Comparison of ENCODE assay signal across 17 cellular contexts in genomic region chr1:106721779-106722178, GRCh38.
A peak's percentile ranks its signal among the peaks of the same experiment; 100 is the strongest.
DNase-seq lines count a peak whose midpoint lies in the region; ATAC-seq lines count a peak whose summit lies in the region.
"Had no signal": no experiment of that assay in that cellular context is flagged by ENCODE, and none has a peak within 500 bp of the region (broad histone marks: within the 10 kb centered on the region; RNA-seq: fewer than 3 reads in every experiment).

No MANE protein-coding gene starts in this region.

- no peak overlapping the region for H2BK12ac ChIP-seq in mesenchymal stem cell (ENCODE audit: low read length in 2 of 2)

- no peak overlapping the region for H3K4me2 ChIP-seq in mesenchymal stem cell (ENCODE audit: low read length, poor library complexity, severe bottlenecking)
- H3K4me2 ChIP-seq: PC-9 had no signal

- no peaks in the 10 kb centered on the region for H3K79me1 ChIP-seq in mesenchymal stem cell (replicated peaks; ENCODE audit: low read length, poor library complexity, severe bottlenecking)

- peaks cover 6% of the 10 kb centered on the region for H3K9me3 ChIP-seq in mesenchymal stem cell (ENCODE audit: control insufficient read depth, low read length)
- peaks cover 0 to 3% of the 10 kb centered on the region in 2 donors for H3K9me3 ChIP-seq in stomach smooth muscle (ENCODE audit: control insufficient read depth in 2 of 2, low read length in 2 of 2)
- H3K9me3 ChIP-seq: Caco-2, HAP-1 had no signal

- no peaks in the 10 kb centered on the region for H3K36me3 ChIP-seq in mesenchymal stem cell (ENCODE audit: control insufficient read depth in 1 of 2, insufficient read depth in 2 of 2, low read depth in 1 of 2, low read length in 2 of 2)
- H3K36me3 ChIP-seq in stomach smooth muscle (ENCODE audit: control insufficient read depth in 2 of 2, insufficient read depth in 2 of 2, low read length in 2 of 2) = no peaks in the 10 kb centered on the region
- H3K36me3 ChIP-seq: HAP-1, MG63 had no signal

- H3K27ac ChIP-seq in mesenchymal stem cell (ENCODE audit: low read length, poor library complexity, severe bottlenecking) (no peak overlapping the region), stomach smooth muscle (ENCODE audit: low read length) (no peak overlapping the region)
- H3K27ac ChIP-seq: PC-9, SK-N-MC had no signal

- H3K4me1 ChIP-seq in mesenchymal stem cell (ENCODE audit: control insufficient read depth, insufficient read depth, low read depth, low read length) = no peaks in the 10 kb centered on the region
- no peaks in the 10 kb centered on the region for H3K4me1 ChIP-seq in stomach smooth muscle (ENCODE audit: control insufficient read depth, insufficient read depth, low read length)
- H3K4me1 ChIP-seq: Caco-2, HAP-1 had no signal

- H3K14ac ChIP-seq in mesenchymal stem cell (ENCODE audit: low read length in 2 of 2) = no peak overlapping the region

- no peak overlapping the region for H2AFZ ChIP-seq in mesenchymal stem cell (ENCODE audit: low read depth, low read length)
- H2AFZ ChIP-seq: PC-9 had no signal

- H3K18ac ChIP-seq in mesenchymal stem cell (ENCODE audit: low read depth in 1 of 2, low read length in 2 of 2) = no peak overlapping the region

- no peak overlapping the region for H2AK5ac ChIP-seq in mesenchymal stem cell (ENCODE audit: low read length, severe bottlenecking)

- no peak overlapping the region for H2BK15ac ChIP-seq in mesenchymal stem cell (ENCODE audit: low read depth, poor library complexity, severe bottlenecking)

- H3K4me3 ChIP-seq in mesenchymal stem cell (ENCODE audit: insufficient read depth in 1 of 2, low read depth in 1 of 2, low read length in 2 of 2) (peak overlapping the region in 1 of 2 experiments; percentile 39), stomach smooth muscle (ENCODE audit: low read length in 2 of 2) (peak overlapping the region; percentile 3 to 54)
- H3K4me3 ChIP-seq: HAP-1, MG63, PC-9, SK-N-MC had no signal

- peak; percentile 68 for DNase-seq in NCI-H1092 treated with DMSO at 0.1 percent for 48 hours (lab: John Stamatoyannopoulos, UW)
- peak; percentile 3 for DNase-seq in SK-N-DZ (ENCODE audit: low spot score)
- DNase-seq in mesenchymal stem cell = no peak
- DNase-seq in RPMI8226 = no peak
- DNase-seq: ACHN, AML-193, Caco-2, EL, MG63, NCI-H1105, NCI-H187, PC-9 had no signal

- H2BK120ac ChIP-seq in mesenchymal stem cell (ENCODE audit: low read depth, low read length) = no peak overlapping the region

- ATAC-seq in GM19452 (IDR thresholded peaks at IDR 0.05; ENCODE audit: unreplicated experiment) = no peak
- ATAC-seq in GM19328 (IDR thresholded peaks at IDR 0.05; ENCODE audit: unreplicated experiment) = no peak

- no peak overlapping the region for H2BK5ac ChIP-seq in mesenchymal stem cell (ENCODE audit: low read depth, low read length, poor library complexity, severe bottlenecking)

- no peak overlapping the region for H4K91ac ChIP-seq in mesenchymal stem cell (ENCODE audit: low read length)

- no peak overlapping the region for H4K8ac ChIP-seq in mesenchymal stem cell (ENCODE audit: low read length)

- no peak overlapping the region for H3K4ac ChIP-seq in mesenchymal stem cell (ENCODE audit: low read depth in 1 of 2, low read length in 2 of 2)

- H3K27me3 ChIP-seq in mesenchymal stem cell (ENCODE audit: control insufficient read depth in 1 of 2, insufficient read depth in 1 of 2, low read length in 2 of 2) (no peaks in the 10 kb centered on the region), stomach smooth muscle (ENCODE audit: control insufficient read depth in 1 of 2, insufficient read depth in 2 of 2, low read length in 2 of 2) (no peaks in the 10 kb centered on the region)
- H3K27me3 ChIP-seq: MG63 had no signal

- no peak overlapping the region for H3K23ac ChIP-seq in mesenchymal stem cell (ENCODE audit: low read length in 2 of 2)

- H3K9ac ChIP-seq in mesenchymal stem cell (ENCODE audit: low read length) (peak overlapping the region; percentile 48), stomach smooth muscle (ENCODE audit: low read length in 2 of 2) (no peak overlapping the region)

Comparison
In these comparisons a context has a peak if more than half of its experiments do, and no peak if none do; other contexts are left out.
1. DNase-seq: peak in NCI-H1092 treated with DMSO at 0.1 percent for 48 hours (single experiment) and SK-N-DZ (single experiment); none in mesenchymal stem cell (single experiment) and RPMI8226 (single experiment).